In the genomic region with DNA sequence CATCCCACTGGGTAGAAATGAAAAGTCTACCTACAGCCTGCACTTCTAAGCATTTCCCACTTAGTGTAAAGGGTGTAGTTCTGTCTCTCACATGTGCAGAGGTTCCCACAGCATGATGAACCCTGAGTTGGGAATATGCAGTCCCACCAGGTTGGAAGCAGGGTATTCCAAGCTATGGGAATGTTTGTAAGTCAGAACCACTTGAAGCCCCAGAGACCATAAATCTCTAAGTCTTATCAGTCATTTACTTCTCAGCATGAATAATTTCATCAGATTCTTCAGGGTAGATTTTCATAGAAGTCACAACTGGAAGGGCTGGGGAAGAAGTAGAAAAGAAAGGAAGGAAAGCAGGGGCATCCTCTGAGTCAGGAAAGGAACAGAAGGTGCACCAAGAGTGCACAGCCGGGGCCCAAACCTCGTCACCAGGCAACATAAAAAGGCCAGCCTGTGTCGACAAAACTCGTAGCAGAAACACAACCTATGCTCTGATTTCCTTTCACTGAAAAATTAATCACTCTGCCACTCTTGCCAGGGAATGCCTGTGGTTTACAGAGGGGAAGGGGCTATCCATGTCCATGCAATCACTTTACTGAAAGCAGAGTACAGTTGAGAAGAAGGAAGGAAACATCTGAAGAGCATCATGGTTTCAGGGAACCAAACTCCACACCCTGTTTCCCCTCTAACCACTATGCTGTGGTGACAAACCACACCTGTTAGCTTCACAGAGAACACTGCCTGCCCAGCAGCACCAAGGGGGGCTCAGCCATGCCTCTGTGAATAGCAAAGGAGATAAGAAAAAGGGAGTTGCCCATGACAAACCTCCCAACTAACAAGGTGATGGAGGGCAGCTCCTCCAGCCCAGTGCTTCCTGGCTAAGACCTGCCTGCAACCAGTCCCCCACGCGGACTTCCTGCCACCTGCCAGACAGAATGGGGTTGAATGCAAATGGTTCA, we compare ENCODE assay signal across 9 cellular contexts. TPM values are rescaled to one million over a fixed set of nuclear protein-coding genes. Genes with fewer than 3 reads are reported as not detected.
DNase-seq lines count a peak whose midpoint lies in the region; ATAC-seq lines count a peak whose summit lies in the region.
"Had no signal": no experiment of that assay in that cellular context is flagged by ENCODE, and none has a peak within 500 bp of the region (broad histone marks: within the 10 kb centered on the region; RNA-seq: fewer than 3 reads in every experiment).

No MANE protein-coding gene starts in this region.

- POLR2A ChIA-PET in CD8-positive, alpha-beta memory T cell (lab: Charles Lee) = interaction anchor here (0.7 to 2.1 kb wide), 7 partner anchors 9 to 29 kb away, joined by 3 to 7 read pairs (median 4); no protein-coding TSS in a partner anchor

- peak; percentile 96 for ATAC-seq in GM21390 (IDR thresholded peaks at IDR 0.05; ENCODE audit: unreplicated experiment)
- peak; percentile 7 for ATAC-seq in left ventricle myocardium superior

- peak; percentile 59 to 87 (median 79) for DNase-seq in CD8-positive, alpha-beta memory T cell
- DNase-seq in KBM-7 = peak; percentile 99
- DNase-seq in activated CD8-positive, alpha-beta memory T cell treated with anti-CD3 and anti-CD28 coated beads, Interleukin-2, amount 50 U/mL, for 48 hours = peak; percentile 77
- no peak for DNase-seq in left ventricle myocardium superior
- DNase-seq in NCI-H748 treated with DMSO at 0.1 percent for 48 hours (lab: John Stamatoyannopoulos, UW) = no peak
- no peak for DNase-seq in GM23248

- no peaks in the 10 kb centered on the region for H3K36me3 ChIP-seq in CD8-positive, alpha-beta memory T cell (ENCODE audit: insufficient read depth, low read length)
- H3K36me3 ChIP-seq in subcutaneous abdominal adipose tissue (ENCODE audit: control insufficient read depth in 5 of 5, insufficient read depth in 5 of 5, low read length in 5 of 5) (peaks cover 0 to 8% (median 4%) of the 10 kb centered on the region in 5 donors), GM23248 (ENCODE audit: low read depth) (peaks cover 7% of the 10 kb centered on the region)

- H3K27ac ChIP-seq in CD8-positive, alpha-beta memory T cell (ENCODE audit: low read depth, low read length) = peak overlapping the region; percentile 43
- peak overlapping the region; percentile 71 for H3K27ac ChIP-seq in subcutaneous abdominal adipose tissue (ENCODE audit: low read depth, low read length)
- no peak overlapping the region for H3K27ac ChIP-seq in GM23248

- peak overlapping the region; percentile 37 to 91 (median 84) for H3K4me3 Mint-ChIP-seq in CD8-positive, alpha-beta memory T cell

- peak overlapping the region; percentile 87 to 98 (median 94) for H3K27ac Mint-ChIP-seq in CD8-positive, alpha-beta memory T cell

- no peaks in the 10 kb centered on the region for H3K9me2 ChIP-seq in GM23248 (ENCODE audit: insufficient read depth)

- H4K20me1 ChIP-seq in GM23248 (ENCODE audit: insufficient read depth) = no peaks in the 10 kb centered on the region

- peaks cover 86% of the 10 kb centered on the region for H3K79me2 ChIP-seq in GM23248 (ENCODE audit: insufficient read depth)

- CTCF ChIA-PET in CD8-positive, alpha-beta memory T cell (lab: Charles Lee) = interaction anchor here (1.4 to 3.4 kb wide), 8 partner anchors 8 to 41 kb away, joined by 3 to 16 read pairs (median 6); a partner anchor contains a TSS

- intact Hi-C loops in left ventricle myocardium superior (cut with micrococcal nuclease) = no loop called here

- H3F3A ChIP-seq in GM23248 (ENCODE audit: insufficient read depth) = peaks cover 33% of the 10 kb centered on the region

- H3K9me3 Mint-ChIP-seq in CD8-positive, alpha-beta memory T cell = no peaks in the 10 kb centered on the region

- peaks cover 92% of the 10 kb centered on the region for H3K4me1 ChIP-seq in CD8-positive, alpha-beta memory T cell (ENCODE audit: insufficient read depth, low read length)
- H3K4me1 ChIP-seq in subcutaneous abdominal adipose tissue (ENCODE audit: control insufficient read depth in 5 of 5, insufficient read depth in 5 of 5, low read length in 5 of 5) (peaks cover 30 to 82% (median 71%) of the 10 kb centered on the region in 5 donors), GM23248 (ENCODE audit: insufficient read depth) (peaks cover 23% of the 10 kb centered on the region)

- no peaks in the 10 kb centered on the region for H3K27me3 Mint-ChIP-seq in CD8-positive, alpha-beta memory T cell

- H3K27me3 ChIP-seq in CD8-positive, alpha-beta memory T cell (ENCODE audit: insufficient read depth, low read length, poor library complexity, severe bottlenecking) = no peaks in the 10 kb centered on the region
- H3K27me3 ChIP-seq in subcutaneous abdominal adipose tissue (ENCODE audit: control insufficient read depth in 5 of 5, insufficient read depth in 4 of 5, low read length in 5 of 5) = no peaks in the 10 kb centered on the region
- no peaks in the 10 kb centered on the region for H3K27me3 ChIP-seq in GM23248 (replicated peaks; ENCODE audit: insufficient read depth)
- H3K27me3 ChIP-seq: dorsolateral prefrontal cortex had no signal

- H3K4me2 ChIP-seq in GM23248 (ENCODE audit: unreplicated experiment) = no peak overlapping the region

- no peaks in the 10 kb centered on the region for H3K9me3 ChIP-seq in CD8-positive, alpha-beta memory T cell (ENCODE audit: low read length)
- H3K9me3 ChIP-seq in subcutaneous abdominal adipose tissue (ENCODE audit: control insufficient read depth in 5 of 5, low read length in 5 of 5) (no peaks in the 10 kb centered on the region), GM23248 (ENCODE audit: low read depth) (no peaks in the 10 kb centered on the region)

- peaks cover 3 to 25% (median 16%) of the 10 kb centered on the region in 3 donors for H3K36me3 Mint-ChIP-seq in CD8-positive, alpha-beta memory T cell

- H3K4me3 ChIP-seq in CD8-positive, alpha-beta memory T cell (ENCODE audit: low read length) = peak overlapping the region; percentile 32
- peak overlapping the region in 1 of 5 donors; percentile 11 for H3K4me3 ChIP-seq in subcutaneous abdominal adipose tissue (ENCODE audit: low read depth in 1 of 5, low read length in 5 of 5)
- no peak overlapping the region for H3K4me3 ChIP-seq in GM23248
- H3K4me3 ChIP-seq: dorsolateral prefrontal cortex had no signal

- in situ Hi-C loops in KBM-7 (cut with MboI; ENCODE audit: low pct_unique_long_range_greater_than_20kb, low sequenced_read_pairs) = no loop called here
- in situ Hi-C loops in GM23248 (cut with MboI) = no loop called here

- peak overlapping the region in 3 of 5 donors; percentile 21 to 44 (median 38) for H3K9ac ChIP-seq in subcutaneous abdominal adipose tissue (ENCODE audit: low read length in 5 of 5)
- H3K9ac ChIP-seq in GM23248 = no peak overlapping the region

- peaks cover 86 to 98% (median 95%) of the 10 kb centered on the region in 3 donors for H3K4me1 Mint-ChIP-seq in CD8-positive, alpha-beta memory T cell

- WGBS in GM23248 (ENCODE audit: low coverage in 1 of 2, low lambda C conversion rate in 2 of 2, missing lambda C conversion rate in 2 of 2), 2 experiments = 86 to 90% methylated on average over 6 of the region's 6 CpGs

- H2AFZ ChIP-seq in GM23248 = no peak overlapping the region

RNA-seq across cellular contexts. Expression of a gene that starts 40.5 kb away (rescaled TPM):
- 10 to 100 TPM; 14.2 to 15.5 TPM for total RNA-seq in CD8-positive, alpha-beta memory T cell
- 84.3 TPM for polyA plus RNA-seq in CD8-positive, alpha-beta memory T cell
- 9.7 TPM for total RNA-seq in left ventricle myocardium superior
- 39.2 and 69.2 TPM in 2 replicates for total RNA-seq in GM23248 (2014; rRNA removed; shearing (Covaris generic))
- 35.9 and 37.8 TPM in 2 replicates for polyA plus RNA-seq in GM23248 (2016; fragmentation: Nextera tagmentation; extraction: Ambion mirVana)

Comparison
In these comparisons a context has a peak if more than half of its experiments do, and no peak if none do; other contexts are left out.
1. DNase-seq: peak in CD8-positive, alpha-beta memory T cell (5 of 5), KBM-7 (single experiment) and activated CD8-positive, alpha-beta memory T cell treated with anti-CD3 and anti-CD28 coated beads, Interleukin-2, amount 50 U/mL, for 48 hours (single experiment); none in left ventricle myocardium superior (single experiment), NCI-H748 treated with DMSO at 0.1 percent for 48 hours (single experiment) and GM23248 (single experiment).